In genomic region chr3:38648024-38648658, GRCh38 we compare ENCODE assay signal across 16 cellular contexts. TPM values are rescaled to one million over a fixed set of nuclear protein-coding genes. Genes with fewer than 3 reads are reported as not detected.
DNase-seq lines count a peak whose midpoint lies in the region; ATAC-seq and TF ChIP-seq lines count a peak whose summit lies in the region.
"Had no signal": no experiment of that assay in that cellular context is flagged by ENCODE, and none has a peak within 500 bp of the region (broad histone marks: within the 10 kb centered on the region; RNA-seq: fewer than 3 reads in every experiment).

No MANE protein-coding gene starts in this region.

- BruUV-seq in MCF 10A (replicated peaks; lab: Mats Ljungman, UMichigan): no TSS peak
- BruUV-seq in mammary epithelial cell (replicated peaks; lab: Mats Ljungman, UMichigan): no TSS peak
- no TSS peak for BruUV-seq in OCI-LY7 (replicated peaks; lab: Mats Ljungman, UMichigan)

- no peak for DNase-seq in MCF 10A (ENCODE audit: unreplicated experiment)
- no peak for DNase-seq in mammary epithelial cell
- no peak for DNase-seq in activated CD8-positive, alpha-beta T cell treated with anti-CD3 and anti-CD28 coated beads for 36 hours
- DNase-seq in stimulated activated naive B cell treated with anti-CD40 and anti-IgM and Interleukin-4, amounts not matched to agents 10 μg/mL and 1 μg/mL and 100 μg/mL, for 72 hours: no peak
- no peak for DNase-seq in T-helper 1 cell
- DNase-seq in OCI-LY7 (ENCODE audit: low spot score): no peak
- no peak for DNase-seq in mesenchymal stem cell
- DNase-seq: activated CD4-positive, alpha-beta T cell treated with anti-CD3 and anti-CD28 coated beads for 1 hour; anterior cingulate cortex; effector CD4-positive, alpha-beta T cell; NCI-H1048; NCI-H510A treated with DMSO at 0.1 percent for 48 hours; SIG-M5 had no signal

- no peak overlapping the region for H4K91ac ChIP-seq in mesenchymal stem cell (ENCODE audit: low read length)

- no peak for ATAC-seq in activated CD8-positive, alpha-beta T cell treated with anti-CD3 and anti-CD28 coated beads for 36 hours
- no peak for ATAC-seq in stimulated activated naive B cell treated with anti-CD40 and anti-IgM and Interleukin-4, amounts not matched to agents 10 μg/mL and 1 μg/mL and 100 μg/mL, for 72 hours (replicated peaks)

- H4K20me1 ChIP-seq in mammary epithelial cell (ENCODE audit: insufficient read depth, low read length): no peaks in the 10 kb centered on the region
- no peaks in the 10 kb centered on the region for H4K20me1 ChIP-seq in OCI-LY7 (ENCODE audit: insufficient read depth, low read length)

- H2BK12ac ChIP-seq in mesenchymal stem cell (ENCODE audit: low read length in 2 of 2): no peak overlapping the region

- no peak overlapping the region for H3K9ac ChIP-seq in mammary epithelial cell (ENCODE audit: insufficient read depth, low read length)
- no peak overlapping the region for H3K9ac ChIP-seq in iPS-15b (ENCODE audit: low read depth, low read length)
- no peak overlapping the region for H3K9ac ChIP-seq in mesenchymal stem cell (ENCODE audit: low read length)

- no peak overlapping the region for H3K4ac ChIP-seq in mesenchymal stem cell (ENCODE audit: low read depth in 1 of 2, low read length in 2 of 2)

- no peak overlapping the region for H2BK120ac ChIP-seq in mesenchymal stem cell (ENCODE audit: low read depth, low read length)

- no peaks in the 10 kb centered on the region for H3K27me3 Mint-ChIP-seq in MCF 10A (ENCODE audit: insufficient read depth, unreplicated experiment)
- H3K27me3 Mint-ChIP-seq in activated CD8-positive, alpha-beta T cell treated with anti-CD3 and anti-CD28 coated beads for 36 hours: peaks cover 10% of the 10 kb centered on the region
- H3K27me3 Mint-ChIP-seq in stimulated activated naive B cell treated with anti-CD40 and anti-IgM and Interleukin-4, amounts not matched to agents 10 μg/mL and 1 μg/mL and 100 μg/mL, for 72 hours: peaks cover 10 to 12% of the 10 kb centered on the region in 2 donors

- no peak overlapping the region for H2AFZ ChIP-seq in mammary epithelial cell (ENCODE audit: low read depth, low read length)
- no peak overlapping the region for H2AFZ ChIP-seq in OCI-LY7 (ENCODE audit: low read length)
- no peak overlapping the region for H2AFZ ChIP-seq in mesenchymal stem cell (ENCODE audit: low read depth, low read length)

- no peak overlapping the region for H2AK5ac ChIP-seq in mesenchymal stem cell (ENCODE audit: low read length, severe bottlenecking)

- H3K27ac ChIP-seq in mammary epithelial cell (ENCODE audit: insufficient read depth, low read depth, low read length): no peak overlapping the region
- no peak overlapping the region for H3K27ac ChIP-seq in OCI-LY7 (ENCODE audit: low read depth, low read length, poor library complexity, severe bottlenecking)
- no peak overlapping the region for H3K27ac ChIP-seq in mesenchymal stem cell (ENCODE audit: low read length, poor library complexity, severe bottlenecking)
- H3K27ac ChIP-seq: C4-2B had no signal

- H3K4me2 ChIP-seq in mammary epithelial cell (ENCODE audit: insufficient read depth, low read depth, low read length): no peak overlapping the region
- H3K4me2 ChIP-seq in OCI-LY7 (ENCODE audit: low read length): no peak overlapping the region
- no peak overlapping the region for H3K4me2 ChIP-seq in mesenchymal stem cell (ENCODE audit: low read length, poor library complexity, severe bottlenecking)

- H3K18ac ChIP-seq in mesenchymal stem cell (ENCODE audit: low read depth in 1 of 2, low read length in 2 of 2): no peak overlapping the region

- peak overlapping the region; percentile 47 for H3K4me3 Mint-ChIP-seq in MCF 10A (ENCODE audit: unreplicated experiment)
- peak overlapping the region; percentile 56 for H3K4me3 Mint-ChIP-seq in activated CD8-positive, alpha-beta T cell treated with anti-CD3 and anti-CD28 coated beads for 36 hours
- peak overlapping the region; percentile 31 to 65 for H3K4me3 Mint-ChIP-seq in stimulated activated naive B cell treated with anti-CD40 and anti-IgM and Interleukin-4, amounts not matched to agents 10 μg/mL and 1 μg/mL and 100 μg/mL, for 72 hours

- no peaks in the 10 kb centered on the region for H3K9me2 ChIP-seq in OCI-LY7 (ENCODE audit: insufficient read depth, low read length)

- H3K79me1 ChIP-seq in mesenchymal stem cell (replicated peaks; ENCODE audit: low read length, poor library complexity, severe bottlenecking): no peaks in the 10 kb centered on the region

- H3K4me3 ChIP-seq in mammary epithelial cell (replicated peaks in 1 of 3; ENCODE audit: insufficient read depth in 1 of 3, low read depth in 2 of 3, low read length in 3 of 3) (no peak overlapping the region), iPS-15b (ENCODE audit: low read depth, low read length) (peak overlapping the region; percentile 65), OCI-LY7 (ENCODE audit: low read depth, low read length, poor library complexity, severe bottlenecking) (no peak overlapping the region), mesenchymal stem cell (ENCODE audit: insufficient read depth in 1 of 2, low read depth in 1 of 2, low read length in 2 of 2) (no peak overlapping the region)

- peaks cover 7% of the 10 kb centered on the region for H3K9me3 Mint-ChIP-seq in MCF 10A (ENCODE audit: unreplicated experiment)
- H3K9me3 Mint-ChIP-seq in activated CD8-positive, alpha-beta T cell treated with anti-CD3 and anti-CD28 coated beads for 36 hours: no peaks in the 10 kb centered on the region
- H3K9me3 Mint-ChIP-seq in stimulated activated naive B cell treated with anti-CD40 and anti-IgM and Interleukin-4, amounts not matched to agents 10 μg/mL and 1 μg/mL and 100 μg/mL, for 72 hours: peaks cover 0 to 2% of the 10 kb centered on the region in 2 donors

- no peak overlapping the region for H3K27ac Mint-ChIP-seq in MCF 10A (ENCODE audit: low read depth, unreplicated experiment)
- no peak overlapping the region for H3K27ac Mint-ChIP-seq in activated CD8-positive, alpha-beta T cell treated with anti-CD3 and anti-CD28 coated beads for 36 hours
- H3K27ac Mint-ChIP-seq in stimulated activated naive B cell treated with anti-CD40 and anti-IgM and Interleukin-4, amounts not matched to agents 10 μg/mL and 1 μg/mL and 100 μg/mL, for 72 hours: no peak overlapping the region
- H3K27ac Mint-ChIP-seq: memory B cell had no signal

- H3K23ac ChIP-seq in mesenchymal stem cell (ENCODE audit: low read length in 2 of 2): no peak overlapping the region

- TF ChIP-seq CTCF in MCF 10A (IDR thresholded peaks at IDR 0.05; ENCODE audit: unreplicated experiment) (no peak), mammary epithelial cell (conservative IDR thresholded peaks at IDR 0.05 in 1 of 2, IDR thresholded peaks at IDR 0.05 in 1 of 2; ENCODE audit: extremely low read depth in 1 of 2, insufficient read depth in 1 of 2, low read depth in 1 of 2, low read length in 2 of 2) (no peak), OCI-LY7 (conservative IDR thresholded peaks at IDR 0.05; ENCODE audit: low read length) (no peak)
- no peak for TF ChIP-seq CTCF in activated CD8-positive, alpha-beta T cell treated with anti-CD3 and anti-CD28 coated beads for 36 hours (IDR thresholded peaks at IDR 0.05)

- H2BK15ac ChIP-seq in mesenchymal stem cell (ENCODE audit: low read depth, poor library complexity, severe bottlenecking): no peak overlapping the region

- in situ Hi-C loops in mammary epithelial cell (cut with MboI; ENCODE audit: low sequenced_read_pairs in 2 of 2): no loop called here

- H4K8ac ChIP-seq in mesenchymal stem cell (ENCODE audit: low read length): no peak overlapping the region

- 94% methylated on average over 7 of the region's 7 CpGs for WGBS in mammary epithelial cell (ENCODE audit: low coverage, missing lambda C conversion rate)
- WGBS in mesenchymal stem cell: 88% methylated on average over 7 of the region's 7 CpGs

- no peaks in the 10 kb centered on the region for H3K36me3 ChIP-seq in mammary epithelial cell (ENCODE audit: insufficient read depth, low read length)
- H3K36me3 ChIP-seq in iPS-15b (ENCODE audit: control insufficient read depth, insufficient read depth, low read length): peaks cover 3% of the 10 kb centered on the region
- no peaks in the 10 kb centered on the region for H3K36me3 ChIP-seq in OCI-LY7 (ENCODE audit: insufficient read depth, low read length)
- H3K36me3 ChIP-seq in mesenchymal stem cell (ENCODE audit: control insufficient read depth in 1 of 2, insufficient read depth in 2 of 2, low read depth in 1 of 2, low read length in 2 of 2): no peaks in the 10 kb centered on the region

- H3K9me3 ChIP-seq in mammary epithelial cell (replicated peaks; ENCODE audit: insufficient read depth, low read length) (no peaks in the 10 kb centered on the region), iPS-15b (ENCODE audit: control insufficient read depth, insufficient read depth, low read length) (no peaks in the 10 kb centered on the region), OCI-LY7 (ENCODE audit: low read length) (no peaks in the 10 kb centered on the region), mesenchymal stem cell (ENCODE audit: control insufficient read depth, low read length) (peaks cover 8% of the 10 kb centered on the region)

- no peak overlapping the region for H2BK5ac ChIP-seq in mesenchymal stem cell (ENCODE audit: low read depth, low read length, poor library complexity, severe bottlenecking)

- H3K27me3 ChIP-seq in mammary epithelial cell (ENCODE audit: insufficient read depth, low read length) (peaks cover 12% of the 10 kb centered on the region), iPS-15b (ENCODE audit: control insufficient read depth, insufficient read depth, low read length) (peaks cover 55% of the 10 kb centered on the region), mesenchymal stem cell (ENCODE audit: control insufficient read depth in 1 of 2, insufficient read depth in 1 of 2, low read length in 2 of 2) (peaks cover 70 to 94% of the 10 kb centered on the region in 2 experiments)

- H3K4me1 Mint-ChIP-seq in MCF 10A (ENCODE audit: insufficient read depth, unreplicated experiment): no peaks in the 10 kb centered on the region
- H3K4me1 Mint-ChIP-seq in activated CD8-positive, alpha-beta T cell treated with anti-CD3 and anti-CD28 coated beads for 36 hours (ENCODE audit: low read depth): peaks cover 4% of the 10 kb centered on the region
- H3K4me1 Mint-ChIP-seq in stimulated activated naive B cell treated with anti-CD40 and anti-IgM and Interleukin-4, amounts not matched to agents 10 μg/mL and 1 μg/mL and 100 μg/mL, for 72 hours: peaks cover 3 to 8% of the 10 kb centered on the region in 2 donors

- dilution Hi-C loops in mammary epithelial cell (cut with HindIII; ENCODE audit: low sequenced_read_pairs): loop anchor here (5.0 kb wide), 1 partner anchor 146 kb away; no protein-coding TSS in a partner anchor

- H3K79me2 ChIP-seq in mammary epithelial cell (ENCODE audit: insufficient read depth, low read length) (no peaks in the 10 kb centered on the region), OCI-LY7 (ENCODE audit: insufficient read depth, low read depth, low read length) (no peaks in the 10 kb centered on the region)

- POLR2A ChIA-PET in MCF 10A (lab: Yijun Ruan, JAX): no interaction called here
- POLR2A ChIA-PET in activated CD8-positive, alpha-beta T cell treated with anti-CD3 and anti-CD28 coated beads for 36 hours (lab: Charles Lee): interaction anchor here (0.5 to 0.6 kb wide), 2 partner anchors 450 to 730 kb away, joined by 3 read pairs; no protein-coding TSS in a partner anchor
- POLR2A ChIA-PET in OCI-LY7 (lab: Charles Lee): no interaction called here

- CTCF ChIA-PET in MCF 10A (lab: Yijun Ruan, JAX) (interaction anchor here (0.6 to 2.2 kb wide), 4 partner anchors 7 to 374 kb away, joined by 3 to 10 read pairs (median 6); no protein-coding TSS in a partner anchor), mammary epithelial cell (lab: Charles Lee; ENCODE audit: low non-redundant PET) (no interaction called here), OCI-LY7 (lab: Charles Lee; ENCODE audit: unreplicated experiment) (no interaction called here)
- CTCF ChIA-PET in activated CD8-positive, alpha-beta T cell treated with anti-CD3 and anti-CD28 coated beads for 36 hours (lab: Charles Lee): interaction anchor here (1.5 to 5.9 kb wide), 6 partner anchors 8 to 352 kb away, joined by 3 to 38 read pairs (median 9); no protein-coding TSS in a partner anchor

- H3K14ac ChIP-seq in mesenchymal stem cell (ENCODE audit: low read length in 2 of 2): no peak overlapping the region

- no peaks in the 10 kb centered on the region for H3K36me3 Mint-ChIP-seq in MCF 10A (ENCODE audit: insufficient read depth, unreplicated experiment)
- no peaks in the 10 kb centered on the region for H3K36me3 Mint-ChIP-seq in activated CD8-positive, alpha-beta T cell treated with anti-CD3 and anti-CD28 coated beads for 36 hours (ENCODE audit: low read depth)
- no peaks in the 10 kb centered on the region for H3K36me3 Mint-ChIP-seq in stimulated activated naive B cell treated with anti-CD40 and anti-IgM and Interleukin-4, amounts not matched to agents 10 μg/mL and 1 μg/mL and 100 μg/mL, for 72 hours
- H3K36me3 Mint-ChIP-seq: memory B cell had no signal

- H3K4me1 ChIP-seq in mammary epithelial cell (ENCODE audit: insufficient read depth, low read length): peaks cover 6% of the 10 kb centered on the region
- H3K4me1 ChIP-seq in iPS-15b (ENCODE audit: control insufficient read depth, insufficient read depth, low read length): peaks cover 3% of the 10 kb centered on the region
- H3K4me1 ChIP-seq in OCI-LY7 (ENCODE audit: insufficient read depth, low read length, poor library complexity, severe bottlenecking): no peaks in the 10 kb centered on the region
- peaks cover 15% of the 10 kb centered on the region for H3K4me1 ChIP-seq in mesenchymal stem cell (ENCODE audit: control insufficient read depth, insufficient read depth, low read depth, low read length)

- intact Hi-C loops in MCF 10A (cut with micrococcal nuclease): no loop called here
- intact Hi-C loops in mammary epithelial cell (cut with micrococcal nuclease): no loop called here
- intact Hi-C loops in activated CD8-positive, alpha-beta T cell treated with anti-CD3 and anti-CD28 coated beads for 36 hours (cut with micrococcal nuclease): no loop called here
- intact Hi-C loops in OCI-LY7 (cut with micrococcal nuclease; ENCODE audit: unreplicated experiment): no loop called here

RNA-seq across cellular contexts. Expression of gene SCN5A, which starts 1.3 kb away (rescaled TPM):
- not detected in 2 replicates for total RNA-seq in MCF 10A (2022)
- not detected for total RNA-seq in mammary epithelial cell
- 0.08 TPM for polyA plus RNA-seq in mammary epithelial cell
- polyA minus RNA-seq in mammary epithelial cell: 0.98 TPM
- under 1 TPM; 0.20 to 0.52 TPM for total RNA-seq in activated CD8-positive, alpha-beta T cell treated with anti-CD3 and anti-CD28 coated beads for 36 hours
- not detected in 2 replicates for total RNA-seq in OCI-LY7 (2014; rRNA removed; shearing (Covaris generic))
- not detected in 2 replicates for total RNA-seq in OCI-LY7 (2022)
- polyA plus RNA-seq in mesenchymal stem cell (2013, experiment 1 of 2): 0.29 TPM
- polyA plus RNA-seq in mesenchymal stem cell (2013, experiment 2 of 2): 0.34 TPM

Comparison
In these comparisons a context has a peak if more than half of its experiments do, and no peak if none do; other contexts are left out.
1. CTCF ChIA-PET loops: an anchor here in MCF 10A (0.6 to 2.2 kb wide) and activated CD8-positive, alpha-beta T cell treated with anti-CD3 and anti-CD28 coated beads for 36 hours (1.5 to 5.9 kb wide); none called in mammary epithelial cell and OCI-LY7.